1 cellular context compared by ENCODE assay signal in genomic region chr15:96586901-96587300, GRCh38.
TF ChIP-seq lines count a peak whose summit lies in the region.

No MANE protein-coding gene starts in this region.

TF ChIP-seq in GM23338, 12 proteins besides CTCF, POLR2A, EP300 and RAD21 (continued from another document):
- no peak for TF ChIP-seq ZNF462 (CRISPR knock-in tag; IDR thresholded peaks at IDR 0.05)
- TF ChIP-seq JUNB (IDR thresholded peaks at IDR 0.05; ENCODE audit: unreplicated experiment) = no peak
- no peak for TF ChIP-seq REST (IDR thresholded peaks at IDR 0.05; ENCODE audit: unreplicated experiment)
- no peak for TF ChIP-seq ZNF114 (CRISPR knock-in tag; IDR thresholded peaks at IDR 0.05)
- no peak for TF ChIP-seq STAT1 (IDR thresholded peaks at IDR 0.05; ENCODE audit: unreplicated experiment)
- TF ChIP-seq CREB1 (CRISPR knock-in tag; IDR thresholded peaks at IDR 0.05; ENCODE audit: low read depth) = no peak
- no peak for TF ChIP-seq ZNF331 (CRISPR knock-in tag; IDR thresholded peaks at IDR 0.05; ENCODE audit: low read depth)
- no peak for TF ChIP-seq EZH2phosphoT487 (IDR thresholded peaks at IDR 0.05; ENCODE audit: unreplicated experiment)
- TF ChIP-seq NANOG (IDR thresholded peaks at IDR 0.05; ENCODE audit: borderline replicate concordance) = no peak
- TF ChIP-seq POLR2AphosphoS5 (IDR thresholded peaks at IDR 0.05; ENCODE audit: low read depth) = no peak
- TF ChIP-seq ETS1 (IDR thresholded peaks at IDR 0.05) = no peak
